In the genomic region with DNA sequence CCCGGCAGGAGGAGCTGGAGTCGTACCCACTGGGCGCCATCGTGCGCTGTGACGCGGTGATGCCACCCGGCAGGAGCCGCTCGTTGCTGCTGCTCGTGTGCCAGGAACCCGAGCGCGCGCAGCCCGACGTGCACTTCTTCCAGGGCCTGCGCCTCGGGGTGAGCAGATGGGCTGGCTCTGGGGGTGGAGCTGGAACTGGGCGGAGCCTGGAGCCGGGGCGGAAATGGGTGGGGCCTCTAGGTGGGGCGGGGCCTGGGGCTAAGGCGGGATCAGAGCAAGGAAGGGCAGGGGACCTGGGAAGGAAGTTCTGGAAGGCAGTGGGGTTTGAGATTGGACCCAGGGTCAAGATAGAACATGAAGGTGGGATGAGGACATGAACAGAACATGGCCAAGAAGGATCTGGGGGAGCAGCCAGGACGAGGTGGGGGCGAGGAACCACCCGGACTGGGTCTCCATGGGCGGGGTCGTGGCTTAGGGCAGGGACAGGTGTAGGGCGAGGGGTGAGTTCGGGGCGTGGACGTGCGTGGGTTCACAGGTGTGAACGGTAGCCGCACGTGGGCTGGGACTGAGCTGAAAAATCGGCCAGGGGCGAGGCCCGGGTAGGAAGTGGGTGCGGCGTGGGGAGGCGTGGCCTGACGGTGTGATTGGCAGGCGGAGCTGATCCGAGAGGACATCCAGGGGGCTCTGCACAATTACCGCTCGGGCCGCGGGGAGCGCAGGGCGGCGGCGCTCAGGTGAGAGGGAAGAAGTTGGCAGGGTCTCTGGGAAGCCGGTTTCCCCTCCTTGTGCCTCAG, we compare ENCODE assay signal across 8 cellular contexts.
DNase-seq lines count a peak whose midpoint lies in the region; ATAC-seq lines count a peak whose summit lies in the region.

No MANE protein-coding gene starts in this region.

- peak overlapping the region; percentile 80 for H3K4me3 Mint-ChIP-seq in memory B cell
- peak overlapping the region; percentile 79 for H3K4me3 Mint-ChIP-seq in stimulated activated effector memory CD8-positive, alpha-beta T cell treated with anti-CD3 and anti-CD28 coated beads, Interleukin-12 subunit alpha, Interleukin-12 subunit beta, amount 100 ng/mL, for 72 hours

- H3K36me3 Mint-ChIP-seq in memory B cell, result peaks cover 3% of the 10 kb centered on the region
- no peaks in the 10 kb centered on the region for H3K36me3 Mint-ChIP-seq in stimulated activated effector memory CD8-positive, alpha-beta T cell treated with anti-CD3 and anti-CD28 coated beads, Interleukin-12 subunit alpha, Interleukin-12 subunit beta, amount 100 ng/mL, for 72 hours

- DNase-seq in NCI-H524 (lab: John Stamatoyannopoulos, UW) (peak; percentile 20 to 66), NCI-H524 treated with DMSO at 0.1 percent for 48 hours (lab: John Stamatoyannopoulos, UW) (no peak), NCI-H2171 (lab: John Stamatoyannopoulos, UW) (peak; percentile 92), ecto neural progenitor cell (ENCODE audit: low spot score) (peak; percentile 88), memory B cell (ENCODE audit: low spot score in 2 of 2) (peak in 1 of 2 donors; percentile 52), OCI-M2 (lab: John Stamatoyannopoulos, UW; ENCODE audit: unreplicated experiment) (no peak)
- peak; percentile 47 to 59 for DNase-seq in activated CD4-positive, alpha-beta T cell treated with anti-CD3 and anti-CD28 coated beads for 24 hours (ENCODE audit: low read depth in 2 of 2)
- DNase-seq in stimulated activated effector memory CD8-positive, alpha-beta T cell treated with anti-CD3 and anti-CD28 coated beads, Interleukin-12 subunit alpha, Interleukin-12 subunit beta, amount 100 ng/mL, for 72 hours (ENCODE audit: low spot score in 2 of 2), result peak; percentile 59 to 87

- H3K27me3 Mint-ChIP-seq in memory B cell, result peaks cover 53% of the 10 kb centered on the region

- H3K9me3 Mint-ChIP-seq in memory B cell, result peaks cover 5% of the 10 kb centered on the region
- no peaks in the 10 kb centered on the region for H3K9me3 Mint-ChIP-seq in stimulated activated effector memory CD8-positive, alpha-beta T cell treated with anti-CD3 and anti-CD28 coated beads, Interleukin-12 subunit alpha, Interleukin-12 subunit beta, amount 100 ng/mL, for 72 hours

- H3K27ac Mint-ChIP-seq in memory B cell, result no peak overlapping the region
- H3K27ac Mint-ChIP-seq in stimulated activated effector memory CD8-positive, alpha-beta T cell treated with anti-CD3 and anti-CD28 coated beads, Interleukin-12 subunit alpha, Interleukin-12 subunit beta, amount 100 ng/mL, for 72 hours, result peak overlapping the region; percentile 78

- peak; percentile 48 for ATAC-seq in memory B cell (ENCODE audit: low read depth)
- ATAC-seq in stimulated activated effector memory CD8-positive, alpha-beta T cell treated with anti-CD3 and anti-CD28 coated beads, Interleukin-12 subunit alpha, Interleukin-12 subunit beta, amount 100 ng/mL, for 72 hours, result peak; percentile 72

- H3K4me1 Mint-ChIP-seq in memory B cell, result peaks cover 22% of the 10 kb centered on the region
- H3K4me1 Mint-ChIP-seq in stimulated activated effector memory CD8-positive, alpha-beta T cell treated with anti-CD3 and anti-CD28 coated beads, Interleukin-12 subunit alpha, Interleukin-12 subunit beta, amount 100 ng/mL, for 72 hours, result peaks cover 31% of the 10 kb centered on the region

Comparison
In these comparisons a context has a peak if more than half of its experiments do, and no peak if none do; other contexts are left out.
1. DNase-seq: peak in NCI-H524 (2 of 2), NCI-H2171 (single experiment), activated CD4-positive, alpha-beta T cell treated with anti-CD3 and anti-CD28 coated beads for 24 hours (2 of 2), ecto neural progenitor cell (single experiment) and stimulated activated effector memory CD8-positive, alpha-beta T cell treated with anti-CD3 and anti-CD28 coated beads, Interleukin-12 subunit alpha, Interleukin-12 subunit beta, amount 100 ng/mL, for 72 hours (2 of 2); none in NCI-H524 treated with DMSO at 0.1 percent for 48 hours (single experiment) and OCI-M2 (single experiment).